1 cellular context compared by ENCODE assay signal in genomic region chr1:226974544-226975258, GRCh38.
TF ChIP-seq lines count a peak whose summit lies in the region.

No MANE protein-coding gene starts in this region.

TF ChIP-seq in WTC11, 78 proteins besides CTCF, POLR2A, EP300 and RAD21 (continued from another document):
- TF ChIP-seq IRF1 (CRISPR knock-in tag; IDR thresholded peaks at IDR 0.05): no peak
